ENCODE assay signal across 14 cellular contexts in the genomic region with DNA sequence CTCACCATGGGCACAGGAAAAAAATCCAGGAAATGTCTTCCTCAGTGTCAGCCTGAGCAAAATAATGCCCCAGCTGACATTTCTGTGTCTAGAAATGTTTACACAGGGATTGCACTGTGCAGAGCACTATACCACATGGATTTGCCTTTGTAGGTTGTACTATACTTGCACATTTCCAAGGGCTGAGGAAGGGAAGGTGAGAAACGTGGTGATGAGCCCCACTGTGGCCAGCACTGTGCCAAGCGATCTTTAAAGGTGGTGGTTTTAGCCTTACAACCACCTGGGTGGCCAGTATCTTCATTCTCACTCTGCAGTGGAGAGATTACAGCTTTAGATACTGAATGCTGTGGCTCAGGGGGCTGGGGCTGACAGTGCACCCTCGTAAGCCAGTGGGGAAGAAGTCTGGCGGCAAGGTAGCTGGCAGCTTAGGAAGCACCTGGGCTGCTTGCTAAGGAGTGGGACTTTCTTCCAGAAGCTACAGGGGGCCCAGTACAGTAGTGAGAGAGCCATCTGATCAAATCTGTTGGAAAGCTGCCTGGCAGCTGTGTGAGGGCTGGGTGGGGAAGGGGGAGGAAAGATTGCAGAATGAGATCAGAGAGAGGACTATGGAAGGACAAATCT. TPM values are rescaled to one million over a fixed set of nuclear protein-coding genes. Genes with fewer than 3 reads are reported as not detected.
DNase-seq lines count a peak whose midpoint lies in the region; ATAC-seq and TF ChIP-seq lines count a peak whose summit lies in the region.
"Had no signal": no experiment of that assay in that cellular context is flagged by ENCODE, and none has a peak within 500 bp of the region (broad histone marks: within the 10 kb centered on the region; RNA-seq: fewer than 3 reads in every experiment).

No MANE protein-coding gene starts in this region.

- H3K27me3 ChIP-seq in BLaER1 (no peaks in the 10 kb centered on the region), right atrium auricular region (no peaks in the 10 kb centered on the region), uterus (no peaks in the 10 kb centered on the region)

- no peaks in the 10 kb centered on the region for H3K36me3 ChIP-seq in BLaER1
- H3K36me3 ChIP-seq in right atrium auricular region, result no peaks in the 10 kb centered on the region
- H3K36me3 ChIP-seq in uterus, result no peaks in the 10 kb centered on the region

- H4K20me1 ChIP-seq in BLaER1, result no peaks in the 10 kb centered on the region

- H3K9me3 ChIP-seq in BLaER1 (no peaks in the 10 kb centered on the region), right atrium auricular region (no peaks in the 10 kb centered on the region), uterus (no peaks in the 10 kb centered on the region)

- peak overlapping the region; percentile 29; the same call in 1 of the 2 replicates for H3K4me2 ChIP-seq in BLaER1

- intact Hi-C loops in uterus (cut with DNase I; ENCODE audit: low total_unique reads), result no loop called here

- no peak for ATAC-seq in GM21528 (IDR thresholded peaks at IDR 0.05; ENCODE audit: low FRiP score, unreplicated experiment)
- ATAC-seq: activated CD8-positive, alpha-beta T cell treated with anti-CD3 and anti-CD28 coated beads for 36 hours had no signal

- no peak for TF ChIP-seq POLR2A in uterus (IDR thresholded peaks at IDR 0.05)

- H3K4me1 ChIP-seq in BLaER1 (peaks cover 33% of the 10 kb centered on the region), right atrium auricular region (peaks cover 0 to 7% of the 10 kb centered on the region in 2 donors), uterus (no peaks in the 10 kb centered on the region)

- no peak overlapping the region for H3K27ac ChIP-seq in BLaER1
- no peak overlapping the region for H3K27ac ChIP-seq in right atrium auricular region
- H3K27ac ChIP-seq in uterus, result no peak overlapping the region
- H3K27ac ChIP-seq: RWPE1 had no signal

- H3K4me3 ChIP-seq in BLaER1 (no peak overlapping the region), astrocyte of the spinal cord (ENCODE audit: low read depth, low read length) (no peak overlapping the region), right atrium auricular region (no peak overlapping the region), uterus (no peak overlapping the region)

- no peak overlapping the region for H3K9ac ChIP-seq in BLaER1

- DNase-seq in NCI-H2171 treated with DMSO at 0.1 percent for 48 hours (lab: John Stamatoyannopoulos, UW) (peak; percentile 87), astrocyte of the spinal cord (ENCODE audit: low read depth, low spot score) (peak; percentile 60), medulla oblongata (ENCODE audit: extremely low spot score) (peak; percentile 57), right atrium auricular region (ENCODE audit: low spot score) (no peak), uterus (no peak)
- DNase-seq in stimulated activated naive CD4-positive, alpha-beta T cell (lab: John Stamatoyannopoulos, UW), result no peak
- DNase-seq: activated CD8-positive, alpha-beta T cell treated with anti-CD3 and anti-CD28 coated beads for 36 hours; activated gamma-delta T cell treated with Interleukin-2 at 50 U/mL for 16 hours; CD4-positive, alpha-beta T cell; NCI-H1436 treated with DMSO at 0.1 percent for 48 hours; retina had no signal

- TF ChIP-seq CTCF in astrocyte of the spinal cord (IDR thresholded peaks at IDR 0.05; ENCODE audit: low read depth, low read length) (no peak), right atrium auricular region (IDR thresholded peaks at IDR 0.05) (no peak), uterus (IDR thresholded peaks at IDR 0.05) (no peak)

- in situ Hi-C loops in astrocyte of the spinal cord (cut with HindIII; ENCODE audit: low sequenced_read_pairs), result no loop called here

RNA-seq across cellular contexts. Expression of a gene that starts 47.6 kb away (rescaled TPM):
- total RNA-seq in right atrium auricular region (under 1 TPM in 1 of 2 donors, not detected in 1; 0.47 TPM), uterus (10 to 100 TPM in 1 of 4 donors, 1 to 10 TPM in 1, under 1 TPM in 1, not detected in 1; 0.59 to 35.7 (median 1.0) TPM)
- total RNA-seq: CD4-positive, alpha-beta T cell had no signal

Comparison
In these comparisons a context has a peak if more than half of its experiments do, and no peak if none do; other contexts are left out.
1. DNase-seq: peak in NCI-H2171 treated with DMSO at 0.1 percent for 48 hours (single experiment), astrocyte of the spinal cord (single experiment) and medulla oblongata (single experiment); none in right atrium auricular region (single experiment), stimulated activated naive CD4-positive, alpha-beta T cell (0 of 6) and uterus (0 of 2).